In the genomic region with DNA sequence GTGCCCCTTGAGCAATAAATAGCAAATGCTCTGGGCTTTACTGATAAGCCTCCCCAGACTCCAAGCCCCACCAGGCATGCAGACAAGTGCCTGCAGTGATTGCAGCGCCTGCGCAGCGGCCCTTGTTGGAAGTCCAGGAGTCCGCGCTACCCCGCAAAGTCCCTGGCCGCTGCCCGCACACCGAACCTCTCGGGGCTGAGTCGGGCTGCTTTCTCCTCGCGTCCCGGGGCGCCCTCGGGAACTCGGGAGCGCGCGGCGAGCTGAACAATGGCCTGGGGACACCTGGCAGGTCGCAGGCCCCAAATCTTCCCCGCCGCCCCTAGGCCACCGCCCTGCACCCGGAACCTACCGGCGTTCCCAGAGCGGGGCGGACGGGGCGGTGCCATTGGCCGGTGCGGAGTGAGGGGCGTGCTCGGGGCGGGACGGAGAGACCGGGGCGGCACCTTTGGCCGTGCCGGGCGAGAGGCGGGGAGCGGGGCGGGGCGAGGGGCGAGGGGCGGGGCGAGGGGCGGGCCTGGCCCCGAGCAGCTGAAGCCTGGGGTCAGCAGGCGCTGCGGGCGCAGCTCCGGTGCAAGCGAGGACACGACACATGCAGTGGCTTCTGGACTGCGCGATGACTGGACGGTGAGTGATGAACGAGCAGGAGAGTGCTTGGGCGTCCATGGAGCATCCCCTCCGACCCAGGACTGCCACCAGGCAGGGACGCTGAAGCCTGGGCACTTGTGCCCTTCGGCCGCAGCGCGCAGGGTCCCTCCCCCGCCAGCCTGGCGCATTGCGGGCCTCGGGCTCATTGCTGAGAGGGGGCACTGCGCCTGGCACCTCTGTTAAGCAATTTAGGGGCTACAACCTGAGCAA, we compare ENCODE assay signal across 1 cellular context.
TF ChIP-seq lines count a peak whose summit lies in the region.

A gene with protein sequence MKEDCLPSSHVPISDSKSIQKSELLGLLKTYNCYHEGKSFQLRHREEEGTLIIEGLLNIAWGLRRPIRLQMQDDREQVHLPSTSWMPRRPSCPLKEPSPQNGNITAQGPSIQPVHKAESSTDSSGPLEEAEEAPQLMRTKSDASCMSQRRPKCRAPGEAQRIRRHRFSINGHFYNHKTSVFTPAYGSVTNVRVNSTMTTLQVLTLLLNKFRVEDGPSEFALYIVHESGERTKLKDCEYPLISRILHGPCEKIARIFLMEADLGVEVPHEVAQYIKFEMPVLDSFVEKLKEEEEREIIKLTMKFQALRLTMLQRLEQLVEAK (plus strand): TSS at position 560 of the 855 bp plus-strand sequence. CDS start 10,401 bp downstream, outside the sequence.

TF ChIP-seq in HepG2, 621 proteins besides CTCF, POLR2A, EP300 and RAD21 (continued from another document and continues in another):
- TF ChIP-seq, protein P1, sequence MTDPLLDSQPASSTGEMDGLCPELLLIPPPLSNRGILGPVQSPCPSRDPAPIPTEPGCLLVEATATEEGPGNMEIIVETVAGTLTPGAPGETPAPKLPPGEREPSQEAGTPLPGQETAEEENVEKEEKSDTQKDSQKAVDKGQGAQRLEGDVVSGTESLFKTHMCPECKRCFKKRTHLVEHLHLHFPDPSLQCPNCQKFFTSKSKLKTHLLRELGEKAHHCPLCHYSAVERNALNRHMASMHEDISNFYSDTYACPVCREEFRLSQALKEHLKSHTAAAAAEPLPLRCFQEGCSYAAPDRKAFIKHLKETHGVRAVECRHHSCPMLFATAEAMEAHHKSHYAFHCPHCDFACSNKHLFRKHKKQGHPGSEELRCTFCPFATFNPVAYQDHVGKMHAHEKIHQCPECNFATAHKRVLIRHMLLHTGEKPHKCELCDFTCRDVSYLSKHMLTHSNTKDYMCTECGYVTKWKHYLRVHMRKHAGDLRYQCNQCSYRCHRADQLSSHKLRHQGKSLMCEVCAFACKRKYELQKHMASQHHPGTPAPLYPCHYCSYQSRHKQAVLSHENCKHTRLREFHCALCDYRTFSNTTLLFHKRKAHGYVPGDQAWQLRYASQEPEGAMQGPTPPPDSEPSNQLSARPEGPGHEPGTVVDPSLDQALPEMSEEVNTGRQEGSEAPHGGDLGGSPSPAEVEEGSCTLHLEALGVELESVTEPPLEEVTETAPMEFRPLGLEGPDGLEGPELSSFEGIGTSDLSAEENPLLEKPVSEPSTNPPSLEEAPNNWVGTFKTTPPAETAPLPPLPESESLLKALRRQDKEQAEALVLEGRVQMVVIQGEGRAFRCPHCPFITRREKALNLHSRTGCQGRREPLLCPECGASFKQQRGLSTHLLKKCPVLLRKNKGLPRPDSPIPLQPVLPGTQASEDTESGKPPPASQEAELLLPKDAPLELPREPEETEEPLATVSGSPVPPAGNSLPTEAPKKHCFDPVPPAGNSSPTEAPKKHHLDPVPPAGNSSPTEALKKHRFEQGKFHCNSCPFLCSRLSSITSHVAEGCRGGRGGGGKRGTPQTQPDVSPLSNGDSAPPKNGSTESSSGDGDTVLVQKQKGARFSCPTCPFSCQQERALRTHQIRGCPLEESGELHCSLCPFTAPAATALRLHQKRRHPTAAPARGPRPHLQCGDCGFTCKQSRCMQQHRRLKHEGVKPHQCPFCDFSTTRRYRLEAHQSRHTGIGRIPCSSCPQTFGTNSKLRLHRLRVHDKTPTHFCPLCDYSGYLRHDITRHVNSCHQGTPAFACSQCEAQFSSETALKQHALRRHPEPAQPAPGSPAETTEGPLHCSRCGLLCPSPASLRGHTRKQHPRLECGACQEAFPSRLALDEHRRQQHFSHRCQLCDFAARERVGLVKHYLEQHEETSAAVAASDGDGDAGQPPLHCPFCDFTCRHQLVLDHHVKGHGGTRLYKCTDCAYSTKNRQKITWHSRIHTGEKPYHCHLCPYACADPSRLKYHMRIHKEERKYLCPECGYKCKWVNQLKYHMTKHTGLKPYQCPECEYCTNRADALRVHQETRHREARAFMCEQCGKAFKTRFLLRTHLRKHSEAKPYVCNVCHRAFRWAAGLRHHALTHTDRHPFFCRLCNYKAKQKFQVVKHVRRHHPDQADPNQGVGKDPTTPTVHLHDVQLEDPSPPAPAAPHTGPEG (CRISPR knock-in tag; IDR thresholded peaks at IDR 0.05), result no peak
- peak; percentile 72 for TF ChIP-seq ZNF883 (CRISPR knock-in tag; IDR thresholded peaks at IDR 0.05; ENCODE audit: not compliant biosample characterization)
- TF ChIP-seq FOXA1 (IDR thresholded peaks at IDR 0.05), result no peak
- peak; percentile 5; the same call in 1 of the 2 replicates for TF ChIP-seq FOXA1 (CRISPR knock-in tag; IDR thresholded peaks at IDR 0.05)
- TF ChIP-seq ZFP36L1 (CRISPR knock-in tag; IDR thresholded peaks at IDR 0.05), result 0 out of 2 replicates have a peak, but pooled peaks have one; percentile 31
- TF ChIP-seq ZFYVE20 (CRISPR knock-in tag; IDR thresholded peaks at IDR 0.05; ENCODE audit: borderline replicate concordance, low read depth), result no peak
- TF ChIP-seq ATF7-NPFF (CRISPR knock-in tag; IDR thresholded peaks at IDR 0.05; ENCODE audit: low read depth), result 0 out of 2 replicates have a peak, but pooled peaks have one; percentile 37
- TF ChIP-seq SALL2 (CRISPR knock-in tag; IDR thresholded peaks at IDR 0.05), result peak; percentile 79; the same call in 1 of the 2 replicates
- TF ChIP-seq ZMAT3 (CRISPR knock-in tag; conservative IDR thresholded peaks at IDR 0.05), result peak; percentile 73; the same call in 1 of the 2 replicates
- TF ChIP-seq, protein P2, sequence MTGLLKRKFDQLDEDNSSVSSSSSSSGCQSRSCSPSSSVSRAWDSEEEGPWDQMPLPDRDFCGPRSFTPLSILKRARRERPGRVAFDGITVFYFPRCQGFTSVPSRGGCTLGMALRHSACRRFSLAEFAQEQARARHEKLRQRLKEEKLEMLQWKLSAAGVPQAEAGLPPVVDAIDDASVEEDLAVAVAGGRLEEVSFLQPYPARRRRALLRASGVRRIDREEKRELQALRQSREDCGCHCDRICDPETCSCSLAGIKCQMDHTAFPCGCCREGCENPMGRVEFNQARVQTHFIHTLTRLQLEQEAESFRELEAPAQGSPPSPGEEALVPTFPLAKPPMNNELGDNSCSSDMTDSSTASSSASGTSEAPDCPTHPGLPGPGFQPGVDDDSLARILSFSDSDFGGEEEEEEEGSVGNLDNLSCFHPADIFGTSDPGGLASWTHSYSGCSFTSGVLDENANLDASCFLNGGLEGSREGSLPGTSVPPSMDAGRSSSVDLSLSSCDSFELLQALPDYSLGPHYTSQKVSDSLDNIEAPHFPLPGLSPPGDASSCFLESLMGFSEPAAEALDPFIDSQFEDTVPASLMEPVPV (CRISPR knock-in tag; IDR thresholded peaks at IDR 0.05), result peak; percentile 52; the same call in 1 of the 2 replicates
- TF ChIP-seq MED1 (CRISPR knock-in tag; IDR thresholded peaks at IDR 0.05), result peak; percentile 53; the same call in 1 of the 2 replicates
- TF ChIP-seq, protein P3, sequence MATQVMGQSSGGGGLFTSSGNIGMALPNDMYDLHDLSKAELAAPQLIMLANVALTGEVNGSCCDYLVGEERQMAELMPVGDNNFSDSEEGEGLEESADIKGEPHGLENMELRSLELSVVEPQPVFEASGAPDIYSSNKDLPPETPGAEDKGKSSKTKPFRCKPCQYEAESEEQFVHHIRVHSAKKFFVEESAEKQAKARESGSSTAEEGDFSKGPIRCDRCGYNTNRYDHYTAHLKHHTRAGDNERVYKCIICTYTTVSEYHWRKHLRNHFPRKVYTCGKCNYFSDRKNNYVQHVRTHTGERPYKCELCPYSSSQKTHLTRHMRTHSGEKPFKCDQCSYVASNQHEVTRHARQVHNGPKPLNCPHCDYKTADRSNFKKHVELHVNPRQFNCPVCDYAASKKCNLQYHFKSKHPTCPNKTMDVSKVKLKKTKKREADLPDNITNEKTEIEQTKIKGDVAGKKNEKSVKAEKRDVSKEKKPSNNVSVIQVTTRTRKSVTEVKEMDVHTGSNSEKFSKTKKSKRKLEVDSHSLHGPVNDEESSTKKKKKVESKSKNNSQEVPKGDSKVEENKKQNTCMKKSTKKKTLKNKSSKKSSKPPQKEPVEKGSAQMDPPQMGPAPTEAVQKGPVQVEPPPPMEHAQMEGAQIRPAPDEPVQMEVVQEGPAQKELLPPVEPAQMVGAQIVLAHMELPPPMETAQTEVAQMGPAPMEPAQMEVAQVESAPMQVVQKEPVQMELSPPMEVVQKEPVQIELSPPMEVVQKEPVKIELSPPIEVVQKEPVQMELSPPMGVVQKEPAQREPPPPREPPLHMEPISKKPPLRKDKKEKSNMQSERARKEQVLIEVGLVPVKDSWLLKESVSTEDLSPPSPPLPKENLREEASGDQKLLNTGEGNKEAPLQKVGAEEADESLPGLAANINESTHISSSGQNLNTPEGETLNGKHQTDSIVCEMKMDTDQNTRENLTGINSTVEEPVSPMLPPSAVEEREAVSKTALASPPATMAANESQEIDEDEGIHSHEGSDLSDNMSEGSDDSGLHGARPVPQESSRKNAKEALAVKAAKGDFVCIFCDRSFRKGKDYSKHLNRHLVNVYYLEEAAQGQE (IDR thresholded peaks at IDR 0.05; ENCODE audit: borderline replicate concordance in 1 of 2, low read depth in 1 of 2, low read length in 2 of 2), result peak in 1 of 2 experiments; percentile 12; a peak in 1 of 4 replicates
- TF ChIP-seq HOXA3 (CRISPR knock-in tag; IDR thresholded peaks at IDR 0.05), result peak; percentile 49; the same call in 1 of the 2 replicates
- peak; percentile 45; the same call in 1 of the 2 replicates for TF ChIP-seq ETV5 (CRISPR knock-in tag; IDR thresholded peaks at IDR 0.05; ENCODE audit: borderline replicate concordance)
- TF ChIP-seq, protein P4, sequence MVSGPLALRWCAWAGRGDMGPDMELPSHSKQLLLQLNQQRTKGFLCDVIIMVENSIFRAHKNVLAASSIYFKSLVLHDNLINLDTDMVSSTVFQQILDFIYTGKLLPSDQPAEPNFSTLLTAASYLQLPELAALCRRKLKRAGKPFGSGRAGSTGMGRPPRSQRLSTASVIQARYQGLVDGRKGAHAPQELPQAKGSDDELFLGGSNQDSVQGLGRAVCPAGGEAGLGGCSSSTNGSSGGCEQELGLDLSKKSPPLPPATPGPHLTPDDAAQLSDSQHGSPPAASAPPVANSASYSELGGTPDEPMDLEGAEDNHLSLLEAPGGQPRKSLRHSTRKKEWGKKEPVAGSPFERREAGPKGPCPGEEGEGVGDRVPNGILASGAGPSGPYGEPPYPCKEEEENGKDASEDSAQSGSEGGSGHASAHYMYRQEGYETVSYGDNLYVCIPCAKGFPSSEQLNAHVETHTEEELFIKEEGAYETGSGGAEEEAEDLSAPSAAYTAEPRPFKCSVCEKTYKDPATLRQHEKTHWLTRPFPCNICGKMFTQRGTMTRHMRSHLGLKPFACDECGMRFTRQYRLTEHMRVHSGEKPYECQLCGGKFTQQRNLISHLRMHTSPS (CRISPR knock-in tag; IDR thresholded peaks at IDR 0.05; ENCODE audit: low read depth), result peak; percentile 79
- 0 out of 2 replicates have a peak, but pooled peaks have one; percentile 62 for TF ChIP-seq BRD4 (CRISPR knock-in tag; IDR thresholded peaks at IDR 0.05)
- TF ChIP-seq SIN3A (IDR thresholded peaks at IDR 0.05; ENCODE audit: borderline replicate concordance, low read depth, low read length), result peak; percentile 57; the same call in 1 of the 2 replicates
- 0 out of 2 replicates have a peak, but pooled peaks have one; percentile 31 for TF ChIP-seq ZNF891 (CRISPR knock-in tag; IDR thresholded peaks at IDR 0.05)
- TF ChIP-seq LCORL (IDR thresholded peaks at IDR 0.05), result 0 out of 2 replicates have a peak, but pooled peaks have one; percentile 15
- peak; percentile 82 for TF ChIP-seq LCORL (CRISPR knock-in tag; IDR thresholded peaks at IDR 0.05)
- TF ChIP-seq, protein P5, sequence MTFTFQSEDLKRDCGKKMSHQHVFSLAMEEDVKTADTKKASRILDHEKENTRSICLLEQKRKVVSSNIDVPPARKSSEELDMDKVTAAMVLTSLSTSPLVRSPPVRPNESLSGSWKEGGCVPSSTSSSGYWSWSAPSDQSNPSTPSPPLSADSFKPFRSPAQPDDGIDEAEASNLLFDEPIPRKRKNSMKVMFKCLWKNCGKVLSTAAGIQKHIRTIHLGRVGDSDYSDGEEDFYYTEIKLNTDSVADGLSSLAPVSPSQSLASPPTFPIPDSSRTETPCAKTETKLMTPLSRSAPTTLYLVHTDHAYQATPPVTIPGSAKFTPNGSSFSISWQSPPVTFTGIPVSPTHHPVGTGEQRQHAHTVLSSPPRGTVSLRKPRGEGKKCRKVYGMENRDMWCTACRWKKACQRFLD (CRISPR knock-in tag; IDR thresholded peaks at IDR 0.05; ENCODE audit: borderline replicate concordance), result peak; percentile 71; the same call in 1 of the 2 replicates
- no peak for TF ChIP-seq TCF12 (IDR thresholded peaks at IDR 0.05)
- TF ChIP-seq TCF12 (CRISPR knock-in tag; IDR thresholded peaks at IDR 0.05), result 0 out of 2 replicates have a peak, but pooled peaks have one; percentile 56
- TF ChIP-seq KLF11 (CRISPR knock-in tag; IDR thresholded peaks at IDR 0.05), result peak; percentile 47; the same call in 1 of the 2 replicates
- TF ChIP-seq PRMT3 (CRISPR knock-in tag; IDR thresholded peaks at IDR 0.05; ENCODE audit: borderline replicate concordance, low read depth), result no peak; the same call in 1 of the 2 replicates
- TF ChIP-seq, protein P6, sequence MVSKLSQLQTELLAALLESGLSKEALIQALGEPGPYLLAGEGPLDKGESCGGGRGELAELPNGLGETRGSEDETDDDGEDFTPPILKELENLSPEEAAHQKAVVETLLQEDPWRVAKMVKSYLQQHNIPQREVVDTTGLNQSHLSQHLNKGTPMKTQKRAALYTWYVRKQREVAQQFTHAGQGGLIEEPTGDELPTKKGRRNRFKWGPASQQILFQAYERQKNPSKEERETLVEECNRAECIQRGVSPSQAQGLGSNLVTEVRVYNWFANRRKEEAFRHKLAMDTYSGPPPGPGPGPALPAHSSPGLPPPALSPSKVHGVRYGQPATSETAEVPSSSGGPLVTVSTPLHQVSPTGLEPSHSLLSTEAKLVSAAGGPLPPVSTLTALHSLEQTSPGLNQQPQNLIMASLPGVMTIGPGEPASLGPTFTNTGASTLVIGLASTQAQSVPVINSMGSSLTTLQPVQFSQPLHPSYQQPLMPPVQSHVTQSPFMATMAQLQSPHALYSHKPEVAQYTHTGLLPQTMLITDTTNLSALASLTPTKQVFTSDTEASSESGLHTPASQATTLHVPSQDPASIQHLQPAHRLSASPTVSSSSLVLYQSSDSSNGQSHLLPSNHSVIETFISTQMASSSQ (IDR thresholded peaks at IDR 0.05; ENCODE audit: low read depth), result no peak
- TF ChIP-seq, protein P6 (CRISPR knock-in tag; IDR thresholded peaks at IDR 0.05; ENCODE audit: borderline replicate concordance), result peak; percentile 59; the same call in 1 of the 2 replicates
- peak; percentile 84 for TF ChIP-seq SAP130 (CRISPR knock-in tag; IDR thresholded peaks at IDR 0.05; ENCODE audit: low read depth)
- no peak for TF ChIP-seq TOE1 (CRISPR knock-in tag; IDR thresholded peaks at IDR 0.05)
- TF ChIP-seq DMAP1 (CRISPR knock-in tag; IDR thresholded peaks at IDR 0.05), result peak; percentile 72; the same call in 1 of the 2 replicates
- peak; percentile 73 for TF ChIP-seq RARA (CRISPR knock-in tag; IDR thresholded peaks at IDR 0.05)
- TF ChIP-seq HDAC2 (CRISPR knock-in tag; IDR thresholded peaks at IDR 0.05), result no peak
- TF ChIP-seq SMC3 (IDR thresholded peaks at IDR 0.05; ENCODE audit: low read length), result no peak
- TF ChIP-seq NONO (IDR thresholded peaks at IDR 0.05), result no peak
- peak; percentile 72 for TF ChIP-seq NONO (CRISPR knock-in tag; conservative IDR thresholded peaks at IDR 0.05)
- peak; percentile 33; the same call in 1 of the 2 replicates for TF ChIP-seq MED13 (CRISPR knock-in tag; IDR thresholded peaks at IDR 0.05)
